In the genomic region with DNA sequence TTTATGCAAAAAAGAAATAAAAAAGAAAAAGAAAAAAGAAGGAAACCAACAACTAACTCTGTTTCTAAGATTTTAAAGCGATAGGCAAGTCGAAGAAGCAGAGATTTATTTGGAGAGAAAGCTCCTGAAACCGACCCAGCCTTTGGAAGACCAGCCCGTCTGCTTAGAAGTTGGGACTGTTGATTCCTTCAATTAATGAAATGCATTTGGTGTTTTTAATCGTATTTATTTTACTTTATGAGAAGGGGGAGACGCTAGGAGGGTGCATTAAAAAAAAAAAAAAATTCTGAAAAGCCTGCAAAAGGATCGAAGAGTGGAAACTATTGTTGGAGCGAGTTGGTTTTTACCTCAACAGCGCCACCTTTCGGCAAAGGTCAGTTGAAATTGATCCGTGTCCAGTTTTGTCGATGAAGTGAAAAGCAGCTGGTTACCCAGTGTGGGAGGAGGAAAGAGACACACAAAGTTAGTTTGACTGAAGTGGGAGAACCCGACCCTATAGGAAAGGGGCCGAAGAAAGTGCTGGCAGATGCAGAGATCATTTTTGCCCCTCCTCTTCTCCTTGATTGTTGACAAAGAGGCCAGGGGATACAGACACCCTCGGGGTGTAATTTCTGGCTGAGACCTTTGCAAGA, we compare ENCODE assay signal across 8 cellular contexts. TPM values are rescaled to one million over a fixed set of nuclear protein-coding genes. Genes with fewer than 3 reads are reported as not detected.
DNase-seq lines count a peak whose midpoint lies in the region; ATAC-seq and TF ChIP-seq lines count a peak whose summit lies in the region.

No MANE protein-coding gene starts in this region.

- DNase-seq in CD8-positive, alpha-beta memory T cell, result peak; percentile 41 to 85 (median 80)
- DNase-seq in Panc1 (ENCODE audit: low read depth, low spot score) (peak; percentile 30), foreskin fibroblast (peak; percentile 58 to 88), nephron progenitor cell (peak; percentile 92)
- peak; percentile 76 for DNase-seq in activated T-helper 2 cell treated with anti-CD3 and anti-CD28 coated beads, Interferon-gamma antibody, Interleukin-2, Interleukin-4, amounts not matched to agents 10 μg/mL and 5 μg/mL and 100 μg/mL, durations not matched to agents 14 hours and 24 hours and 36 hours (ENCODE audit: low spot score)
- peak; percentile 82 for DNase-seq in stimulated activated naive CD4-positive, alpha-beta T cell treated with Interleukin-2 at 50 U/mL for 16 hours (lab: John Stamatoyannopoulos, UW)

- peaks cover under 1 to 4% of the 10 kb centered on the region in 2 donors for H3K27me3 Mint-ChIP-seq in CD8-positive, alpha-beta memory T cell
- peaks cover 3% of the 10 kb centered on the region for H3K27me3 Mint-ChIP-seq in activated T-helper 2 cell treated with anti-CD3 and anti-CD28 coated beads, Interferon-gamma antibody, Interleukin-2, Interleukin-4, amounts not matched to agents 10 μg/mL and 5 μg/mL and 100 μg/mL, durations not matched to agents 14 hours and 24 hours and 36 hours (ENCODE audit: low read depth)
- no peaks in the 10 kb centered on the region for H3K27me3 Mint-ChIP-seq in nephron progenitor cell (ENCODE audit: low read depth, poor library complexity)

- peak; percentile 77 for TF ChIP-seq CTCF in Panc1 (IDR thresholded peaks at IDR 0.05)
- TF ChIP-seq CTCF in foreskin fibroblast (IDR thresholded peaks at IDR 0.05; ENCODE audit: low read depth, low read length), result peak; percentile 78
- peak; percentile 71 for TF ChIP-seq CTCF in nephron progenitor cell (IDR thresholded peaks at IDR 0.05)

- peaks cover 15 to 36% (median 32%) of the 10 kb centered on the region in 3 donors for H3K4me1 Mint-ChIP-seq in CD8-positive, alpha-beta memory T cell
- peaks cover 47% of the 10 kb centered on the region for H3K4me1 Mint-ChIP-seq in activated T-helper 2 cell treated with anti-CD3 and anti-CD28 coated beads, Interferon-gamma antibody, Interleukin-2, Interleukin-4, amounts not matched to agents 10 μg/mL and 5 μg/mL and 100 μg/mL, durations not matched to agents 14 hours and 24 hours and 36 hours (ENCODE audit: low read depth)
- H3K4me1 Mint-ChIP-seq in nephron progenitor cell, result peaks cover 52% of the 10 kb centered on the region

- peak overlapping the region in 7 of 8 donors; percentile 92 to 96 (median 94) for H3K27ac Mint-ChIP-seq in CD8-positive, alpha-beta memory T cell
- peak overlapping the region; percentile 85 for H3K27ac Mint-ChIP-seq in activated T-helper 2 cell treated with anti-CD3 and anti-CD28 coated beads, Interferon-gamma antibody, Interleukin-2, Interleukin-4, amounts not matched to agents 10 μg/mL and 5 μg/mL and 100 μg/mL, durations not matched to agents 14 hours and 24 hours and 36 hours
- no peak overlapping the region for H3K27ac Mint-ChIP-seq in nephron progenitor cell

- intact Hi-C loops in Panc1 (cut with micrococcal nuclease; ENCODE audit: unreplicated experiment), result loop anchor here (5.0 kb wide), 1 partner anchor 895 kb away; no protein-coding TSS in a partner anchor
- intact Hi-C loops in activated T-helper 2 cell treated with anti-CD3 and anti-CD28 coated beads, Interferon-gamma antibody, Interleukin-2, Interleukin-4, amounts not matched to agents 10 μg/mL and 5 μg/mL and 100 μg/mL, durations not matched to agents 14 hours and 24 hours and 36 hours (cut with micrococcal nuclease), result loop anchor here (1.0 to 10.0 kb wide), 13 partner anchors 17 to 1100 kb away; no protein-coding TSS in a partner anchor

- H3K4me3 Mint-ChIP-seq in CD8-positive, alpha-beta memory T cell, result peak overlapping the region; percentile 92 to 99 (median 94)
- peak overlapping the region; percentile 96 for H3K4me3 Mint-ChIP-seq in activated T-helper 2 cell treated with anti-CD3 and anti-CD28 coated beads, Interferon-gamma antibody, Interleukin-2, Interleukin-4, amounts not matched to agents 10 μg/mL and 5 μg/mL and 100 μg/mL, durations not matched to agents 14 hours and 24 hours and 36 hours (ENCODE audit: low read depth)
- peak overlapping the region; percentile 97 for H3K4me3 Mint-ChIP-seq in nephron progenitor cell

- H3K9ac ChIP-seq in HUES6 (ENCODE audit: low read length), result no peak overlapping the region

- no peaks in the 10 kb centered on the region for H3K27me3 ChIP-seq in CD8-positive, alpha-beta memory T cell (ENCODE audit: insufficient read depth, low read length, poor library complexity, severe bottlenecking)
- H3K27me3 ChIP-seq in HUES6 (ENCODE audit: control insufficient read depth, insufficient read depth, low read length) (peaks cover 21% of the 10 kb centered on the region), Panc1 (ENCODE audit: control insufficient read depth, insufficient read depth, low read length) (peaks cover 14% of the 10 kb centered on the region)

- no peak for ATAC-seq in Panc1
- ATAC-seq in GM19035 (IDR thresholded peaks at IDR 0.05; ENCODE audit: unreplicated experiment), result no peak

- peaks cover 0 to 20% (median 0%) of the 10 kb centered on the region in 3 donors for H3K36me3 Mint-ChIP-seq in CD8-positive, alpha-beta memory T cell
- peaks cover 21% of the 10 kb centered on the region for H3K36me3 Mint-ChIP-seq in activated T-helper 2 cell treated with anti-CD3 and anti-CD28 coated beads, Interferon-gamma antibody, Interleukin-2, Interleukin-4, amounts not matched to agents 10 μg/mL and 5 μg/mL and 100 μg/mL, durations not matched to agents 14 hours and 24 hours and 36 hours (ENCODE audit: low read depth)
- H3K36me3 Mint-ChIP-seq in nephron progenitor cell (ENCODE audit: low read depth), result no peaks in the 10 kb centered on the region

- in situ Hi-C loops in Panc1 (cut with HindIII; ENCODE audit: low pct_unique_long_range_greater_than_20kb, low sequenced_read_pairs), result no loop called here

- H3K9me3 ChIP-seq in CD8-positive, alpha-beta memory T cell (ENCODE audit: low read length), result no peaks in the 10 kb centered on the region
- H3K9me3 ChIP-seq in HUES6 (ENCODE audit: control insufficient read depth, insufficient read depth, low read depth, low read length) (no peaks in the 10 kb centered on the region), Panc1 (ENCODE audit: control insufficient read depth, insufficient read depth, low read depth, low read length) (no peaks in the 10 kb centered on the region)

- no peaks in the 10 kb centered on the region for H3K36me3 ChIP-seq in CD8-positive, alpha-beta memory T cell (ENCODE audit: insufficient read depth, low read length)
- no peaks in the 10 kb centered on the region for H3K36me3 ChIP-seq in HUES6 (ENCODE audit: control insufficient read depth, insufficient read depth, low read length)
- H3K36me3 ChIP-seq in Panc1 (ENCODE audit: control insufficient read depth, insufficient read depth, low read length), result no peaks in the 10 kb centered on the region

- H3K4me3 ChIP-seq in CD8-positive, alpha-beta memory T cell (ENCODE audit: low read length), result peak overlapping the region; percentile 75
- H3K4me3 ChIP-seq in HUES6 (ENCODE audit: low read depth, low read length), result peak overlapping the region; percentile 77
- peak overlapping the region in 1 of 2 experiments; percentile 52; a peak in 1 of 4 replicates for H3K4me3 ChIP-seq in Panc1 (ENCODE audit: low read depth in 2 of 2, low read length in 2 of 2)
- H3K4me3 ChIP-seq in foreskin fibroblast (ENCODE audit: low read depth in 1 of 2, low read length in 2 of 2), result peak overlapping the region; percentile 60 to 81

- POLR2A ChIA-PET in CD8-positive, alpha-beta memory T cell (lab: Charles Lee), result interaction anchor here (1.0 to 1.1 kb wide), 2 partner anchors 896 to 1503 kb away, joined by 3 to 4 read pairs; a partner anchor contains a TSS
- POLR2A ChIA-PET in Panc1 (lab: Charles Lee), result no interaction called here

- CTCF ChIA-PET in CD8-positive, alpha-beta memory T cell (lab: Charles Lee), result interaction anchor here (0.5 to 3.1 kb wide), 21 partner anchors 9 to 896 kb away, joined by 3 to 18 read pairs (median 4); no protein-coding TSS in a partner anchor
- CTCF ChIA-PET in Panc1 (lab: Charles Lee), result interaction anchor here (0.7 kb wide), 7 partner anchors 18 to 1478 kb away, joined by 3 to 6 read pairs (median 4); no protein-coding TSS in a partner anchor

- no peak overlapping the region for H3K27ac ChIP-seq in CD8-positive, alpha-beta memory T cell (ENCODE audit: low read depth, low read length)
- H3K27ac ChIP-seq in HUES6 (ENCODE audit: low read depth, low read length) (no peak overlapping the region; the same call in 1 of the 2 replicates), Panc1 (ENCODE audit: low read length) (no peak overlapping the region)

- H3K9me3 Mint-ChIP-seq in CD8-positive, alpha-beta memory T cell, result no peaks in the 10 kb centered on the region
- H3K9me3 Mint-ChIP-seq in activated T-helper 2 cell treated with anti-CD3 and anti-CD28 coated beads, Interferon-gamma antibody, Interleukin-2, Interleukin-4, amounts not matched to agents 10 μg/mL and 5 μg/mL and 100 μg/mL, durations not matched to agents 14 hours and 24 hours and 36 hours, result no peaks in the 10 kb centered on the region
- H3K9me3 Mint-ChIP-seq in nephron progenitor cell, result no peaks in the 10 kb centered on the region

- BruUV-seq in Panc1 (replicated peaks; lab: Mats Ljungman, UMichigan), result no TSS peak

- peaks cover 14% of the 10 kb centered on the region for H3K4me1 ChIP-seq in CD8-positive, alpha-beta memory T cell (ENCODE audit: insufficient read depth, low read length)
- peaks cover 7% of the 10 kb centered on the region; the same call in 1 of the 2 replicates for H3K4me1 ChIP-seq in HUES6 (ENCODE audit: control insufficient read depth, insufficient read depth, low read length)
- peaks cover 4% of the 10 kb centered on the region; the same call in 1 of the 2 replicates for H3K4me1 ChIP-seq in Panc1 (ENCODE audit: control insufficient read depth, insufficient read depth, low read length)

RNA-seq across cellular contexts. Expression of a gene that starts 1.6 kb away (rescaled TPM):
- total RNA-seq in CD8-positive, alpha-beta memory T cell, result 10 to 100 TPM; 36.7 to 37.6 TPM
- polyA plus RNA-seq in CD8-positive, alpha-beta memory T cell, result 2.2 TPM
- total RNA-seq in Panc1 (2021; ENCODE audit: unreplicated experiment), result 0.46 TPM
- 0.04 TPM for polyA plus RNA-seq in Panc1 (2012; ENCODE audit: insufficient read length)
- 73.6 and 74.2 TPM in 2 replicates for total RNA-seq in activated T-helper 2 cell treated with anti-CD3 and anti-CD28 coated beads, Interferon-gamma antibody, Interleukin-2, Interleukin-4, amounts not matched to agents 10 μg/mL and 5 μg/mL and 100 μg/mL, durations not matched to agents 14 hours and 24 hours and 36 hours

Comparison
In these comparisons a context has a peak if more than half of its experiments do, and no peak if none do; other contexts are left out.
1. DNase-seq: peak in every context shown above with its lines; median percentile 92 in nephron progenitor cell; 82 in stimulated activated naive CD4-positive, alpha-beta T cell treated with Interleukin-2 at 50 U/mL for 16 hours; 80 in CD8-positive, alpha-beta memory T cell; 76 in activated T-helper 2 cell treated with anti-CD3 and anti-CD28 coated beads, Interferon-gamma antibody, Interleukin-2, Interleukin-4, amounts not matched to agents 10 μg/mL and 5 μg/mL and 100 μg/mL, durations not matched to agents 14 hours and 24 hours and 36 hours; 73 in foreskin fibroblast; 30 in Panc1.
2. RNA of a gene that starts 1.6 kb away (total RNA-seq): 73.6 to 74.2 TPM in activated T-helper 2 cell treated with anti-CD3 and anti-CD28 coated beads, Interferon-gamma antibody, Interleukin-2, Interleukin-4, amounts not matched to agents 10 μg/mL and 5 μg/mL and 100 μg/mL, durations not matched to agents 14 hours and 24 hours and 36 hours and 36.7 to 37.6 TPM in CD8-positive, alpha-beta memory T cell; 0.46 TPM in Panc1 (single experiment); every median in the first group is over 10 times any median in the second.
3. Peak in every context shown above with its lines, with median percentiles within 50 percentile points of each other: H3K4me3 Mint-ChIP-seq and CTCF ChIP-seq.